9 cellular contexts compared by ENCODE assay signal in the genomic region with DNA sequence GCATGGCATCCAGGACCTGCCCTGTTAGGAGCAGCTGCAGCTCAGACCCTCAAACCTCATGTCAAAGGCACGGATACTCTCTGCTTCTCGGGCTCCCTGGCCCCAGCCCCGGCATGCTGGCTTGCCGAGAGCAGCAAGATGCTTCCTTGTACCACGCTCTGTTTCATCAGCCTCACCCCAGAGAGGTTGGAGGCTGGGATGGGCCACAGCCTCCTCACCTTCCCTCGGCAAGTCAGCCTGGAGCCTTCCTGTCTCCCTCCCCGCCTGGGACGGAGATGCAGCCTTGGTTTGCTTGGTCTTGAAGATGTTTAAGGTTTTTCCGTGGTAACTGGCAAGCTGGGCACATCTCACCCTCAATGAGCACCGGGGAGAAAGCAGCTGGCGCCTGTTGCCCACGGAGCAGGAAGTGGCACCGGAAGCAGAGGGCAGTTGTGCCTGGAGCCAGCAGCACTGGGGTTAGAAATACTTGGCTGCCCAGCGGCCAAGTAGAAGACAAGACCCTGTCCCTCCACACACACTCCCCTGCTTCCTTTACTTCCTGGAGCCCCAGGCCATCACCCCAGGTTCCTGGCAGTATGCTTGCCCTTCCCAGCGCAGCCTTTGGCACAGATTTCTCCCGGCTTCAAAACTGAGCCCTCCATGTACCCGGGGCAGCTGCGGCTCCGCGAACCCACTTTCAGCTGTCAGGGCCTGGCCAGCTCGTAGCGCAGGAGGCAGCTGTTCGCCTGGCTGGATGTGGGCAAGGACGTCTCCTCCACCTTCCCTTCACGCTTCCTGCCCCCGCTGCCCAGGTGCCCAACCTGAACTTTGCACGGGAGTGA. TPM values are rescaled to one million over a fixed set of nuclear protein-coding genes. Genes with fewer than 3 reads are reported as not detected.
A peak's percentile ranks its signal among the peaks of the same experiment; 100 is the strongest.
DNase-seq lines count a peak whose midpoint lies in the region; ATAC-seq, FAIRE-seq and TF ChIP-seq lines count a peak whose summit lies in the region.
"Had no signal": no experiment of that assay in that cellular context is flagged by ENCODE, and none has a peak within 500 bp of the region (broad histone marks: within the 10 kb centered on the region; RNA-seq: fewer than 3 reads in every experiment).

No MANE protein-coding gene starts in this region.

- no peak for FAIRE-seq in astrocyte (lab: Jason Lieb, UNC)

- H3K4me3 Mint-ChIP-seq in CD4-positive, alpha-beta memory T cell, result peak overlapping the region; percentile 78 to 89 (median 82)
- peak overlapping the region; percentile 34 for H3K4me3 Mint-ChIP-seq in astrocyte (ENCODE audit: unreplicated experiment)

- H3K4me1 Mint-ChIP-seq in CD4-positive, alpha-beta memory T cell, result peaks cover 23 to 37% (median 30%) of the 10 kb centered on the region in 4 donors
- peaks cover 14% of the 10 kb centered on the region for H3K4me1 Mint-ChIP-seq in astrocyte (ENCODE audit: low read depth, unreplicated experiment)

- no peak for TF ChIP-seq CTCF in astrocyte (IDR thresholded peaks at IDR 0.05; ENCODE audit: insufficient read depth, low read depth, low read length)
- no peak for TF ChIP-seq CTCF in psoas muscle (IDR thresholded peaks at IDR 0.05)

- ATAC-seq in psoas muscle, result peak in 1 of 4 donors; percentile 26

- POLR2A ChIA-PET in CD4-positive, alpha-beta memory T cell (lab: Charles Lee; ENCODE audit: partially characterized antibody), result interaction anchor here (0.7 to 3.7 kb wide), 15 partner anchors 9 to 1035 kb away, joined by 3 to 41 read pairs (median 5); a partner anchor contains a TSS

- H3K4me1 ChIP-seq in CD4-positive, alpha-beta memory T cell (ENCODE audit: insufficient read depth, low read length), result peaks cover 28% of the 10 kb centered on the region
- H3K4me1 ChIP-seq in astrocyte (ENCODE audit: insufficient read depth, low read length), result peaks cover 6% of the 10 kb centered on the region
- no peaks in the 10 kb centered on the region for H3K4me1 ChIP-seq in psoas muscle

- H3K4me2 ChIP-seq in astrocyte (ENCODE audit: low read length), result no peak overlapping the region

- no peaks in the 10 kb centered on the region for H3K36me3 Mint-ChIP-seq in CD4-positive, alpha-beta memory T cell
- no peaks in the 10 kb centered on the region for H3K36me3 Mint-ChIP-seq in astrocyte (ENCODE audit: low read depth, unreplicated experiment)

- intact Hi-C loops in CD4-positive, alpha-beta memory T cell (cut with micrococcal nuclease), result loop anchor here (1.0 to 2.0 kb wide), 2 partner anchors 19 to 33 kb away; no protein-coding TSS in a partner anchor
- intact Hi-C loops in psoas muscle (cut with DNase I), result no loop called here

- in situ Hi-C loops in G401 (cut with HindIII; ENCODE audit: low sequenced_read_pairs), result no loop called here

- H2AFZ ChIP-seq in astrocyte (ENCODE audit: low read depth, low read length), result no peak overlapping the region

- no peaks in the 10 kb centered on the region for H3K27me3 ChIP-seq in CD4-positive, alpha-beta memory T cell (ENCODE audit: insufficient read depth, low read length)
- H3K27me3 ChIP-seq in astrocyte (ENCODE audit: insufficient read depth, low read length), result no peaks in the 10 kb centered on the region
- H3K27me3 ChIP-seq in psoas muscle (ENCODE audit: insufficient read depth in 3 of 3, low read length in 2 of 3), result peaks cover 0 to 16% (median 0%) of the 10 kb centered on the region in 3 donors

- CTCF ChIA-PET in CD4-positive, alpha-beta memory T cell (lab: Charles Lee; ENCODE audit: partially characterized antibody), result interaction anchor here (0.9 to 1.7 kb wide), 7 partner anchors 11 to 104 kb away, joined by 3 to 6 read pairs (median 3); no protein-coding TSS in a partner anchor

- peak overlapping the region; percentile 16 for H3K27ac ChIP-seq in CD4-positive, alpha-beta memory T cell (ENCODE audit: low read depth, low read length)
- no peak overlapping the region for H3K27ac ChIP-seq in astrocyte (ENCODE audit: low read depth, low read length)
- no peak overlapping the region for H3K27ac ChIP-seq in psoas muscle

- peak in 3 of 5 donors; percentile 30 to 54 (median 31) for DNase-seq in CD4-positive, alpha-beta memory T cell
- DNase-seq in T-helper 1 cell (peak in 3 of 5 donors; percentile 9 to 79 (median 23)), astrocyte (ENCODE audit: low read depth) (no peak), psoas muscle (no peak), G401 (ENCODE audit: low spot score) (no peak), NCI-H146 treated with DMSO at 0.1 percent for 48 hours (lab: John Stamatoyannopoulos, UW; ENCODE audit: unreplicated experiment) (no peak), EL (no peak), NCI-H226 (no peak)
- DNase-seq: DMS79 treated with DMSO at 0.1 percent for 48 hours had no signal

- H3K36me3 ChIP-seq in CD4-positive, alpha-beta memory T cell (ENCODE audit: insufficient read depth, low read length), result no peaks in the 10 kb centered on the region
- H3K36me3 ChIP-seq in astrocyte (ENCODE audit: insufficient read depth, low read length) (no peaks in the 10 kb centered on the region), psoas muscle (ENCODE audit: insufficient read depth in 1 of 2, low read depth in 1 of 2) (no peaks in the 10 kb centered on the region)

- WGBS in psoas muscle, 3 donors, result 32 to 45% (median 42%) methylated on average over 27 of the region's 27 CpGs

- no peak overlapping the region for H3K9ac ChIP-seq in astrocyte (ENCODE audit: low read length)

- no peaks in the 10 kb centered on the region for H3K9me3 Mint-ChIP-seq in CD4-positive, alpha-beta memory T cell
- peaks cover 1% of the 10 kb centered on the region for H3K9me3 Mint-ChIP-seq in astrocyte (ENCODE audit: unreplicated experiment)

- no peaks in the 10 kb centered on the region for H3K9me3 ChIP-seq in CD4-positive, alpha-beta memory T cell (ENCODE audit: control insufficient read depth in 1 of 2, low read length in 2 of 2)
- no peaks in the 10 kb centered on the region for H3K9me3 ChIP-seq in astrocyte (ENCODE audit: insufficient read depth, low read depth, low read length)
- no peaks in the 10 kb centered on the region for H3K9me3 ChIP-seq in psoas muscle

- H3K27ac Mint-ChIP-seq in CD4-positive, alpha-beta memory T cell, result peak overlapping the region; percentile 82 to 95 (median 89)
- H3K27ac Mint-ChIP-seq in astrocyte (ENCODE audit: unreplicated experiment), result no peak overlapping the region

- peak overlapping the region; percentile 43 to 53 for H3K4me3 ChIP-seq in CD4-positive, alpha-beta memory T cell (ENCODE audit: low read length in 2 of 2)
- no peak overlapping the region for H3K4me3 ChIP-seq in astrocyte (ENCODE audit: insufficient read depth, low read depth, low read length)
- H3K4me3 ChIP-seq in psoas muscle, result peak overlapping the region; percentile 25

- no peaks in the 10 kb centered on the region for H3K79me2 ChIP-seq in astrocyte (ENCODE audit: insufficient read depth, low read length)

- H4K20me1 ChIP-seq in astrocyte (ENCODE audit: insufficient read depth, low read length), result no peaks in the 10 kb centered on the region

- no peaks in the 10 kb centered on the region for H3K27me3 Mint-ChIP-seq in CD4-positive, alpha-beta memory T cell
- H3K27me3 Mint-ChIP-seq in astrocyte (ENCODE audit: low read depth, unreplicated experiment), result peaks cover 4% of the 10 kb centered on the region

RNA-seq across cellular contexts. Expression of a gene that starts 17.4 kb away (rescaled TPM):
- total RNA-seq in CD4-positive, alpha-beta memory T cell, result 10 to 100 TPM; 34.3 to 37.0 TPM
- polyA plus RNA-seq in CD4-positive, alpha-beta memory T cell, result 10 to 100 TPM; 29.3 to 41.2 TPM
- total RNA-seq in astrocyte (not detected in 2 replicates), psoas muscle (1 to 10 TPM in 1 of 4 donors, under 1 TPM in 3; 0.26 to 1.2 (median 0.80) TPM)
- polyA plus RNA-seq in psoas muscle, result under 1 TPM; 0.18 to 0.31 (median 0.23) TPM
- total RNA-seq in G401 (2014; rRNA removed; shearing (Covaris generic)), result not detected in 2 replicates

Comparison
In these comparisons a context has a peak if more than half of its experiments do, and no peak if none do; other contexts are left out.
1. DNase-seq: peak in CD4-positive, alpha-beta memory T cell (3 of 5) and T-helper 1 cell (3 of 5); none in astrocyte (single experiment), psoas muscle (0 of 2), G401 (single experiment), NCI-H146 treated with DMSO at 0.1 percent for 48 hours (single experiment), EL (single experiment) and NCI-H226 (single experiment).
2. RNA of a gene that starts 17.4 kb away (total RNA-seq): 34.3 to 37.0 TPM in CD4-positive, alpha-beta memory T cell; 0.26 to 1.2 TPM in psoas muscle, not detected in astrocyte and not detected in G401; every median in the first group is over 10 times any median in the second.